ENCODE assay signal across 9 cellular contexts in genomic region chr12:47754881-47755280, GRCh38. TPM values are rescaled to one million over a fixed set of nuclear protein-coding genes. Genes with fewer than 3 reads are reported as not detected.
DNase-seq lines count a peak whose midpoint lies in the region; ATAC-seq and TF ChIP-seq lines count a peak whose summit lies in the region.
"Had no signal": no experiment of that assay in that cellular context is flagged by ENCODE, and none has a peak within 500 bp of the region (broad histone marks: within the 10 kb centered on the region; RNA-seq: fewer than 3 reads in every experiment).

No MANE protein-coding gene starts in this region.

- WGBS in heart right ventricle, 2 donors: 56 to 59% methylated on average over 3 of the region's 3 CpGs
- WGBS in upper lobe of left lung, 2 donors: 42 to 67% methylated on average over 2 to 3 of the region's 3 CpGs

- H3K9me3 ChIP-seq in heart right ventricle (no peaks in the 10 kb centered on the region), upper lobe of left lung (no peaks in the 10 kb centered on the region)

- no peak for DNase-seq in activated CD4-positive, alpha-beta T cell treated with anti-CD3 and anti-CD28 coated beads for 36 hours
- no peak for DNase-seq in activated CD4-positive, alpha-beta T cell treated with anti-CD3 and anti-CD28 coated beads, Interleukin-2, amount 10 ng/mL, durations not matched to agents 7 days and 5 days
- DNase-seq in LoVo (ENCODE audit: low spot score) (peak; percentile 60), heart right ventricle (peak in 1 of 2 donors; percentile 50), upper lobe of left lung (peak in 1 of 2 donors; percentile 90), NCI-H187 (lab: John Stamatoyannopoulos, UW) (no peak), activated T-cell treated with anti-CD3 and anti-CD28 coated beads for 4 hours (no peak), NOMO-1 treated with DMSO at 0.1 percent for 48 hours (lab: John Stamatoyannopoulos, UW; ENCODE audit: unreplicated experiment) (no peak)
- DNase-seq: SHP77 treated with DMSO at 0.1 percent for 48 hours had no signal

- peaks cover 45% of the 10 kb centered on the region for H3K4me1 Mint-ChIP-seq in activated CD4-positive, alpha-beta T cell treated with anti-CD3 and anti-CD28 coated beads for 36 hours
- peaks cover 27% of the 10 kb centered on the region for H3K4me1 Mint-ChIP-seq in activated CD4-positive, alpha-beta T cell treated with anti-CD3 and anti-CD28 coated beads, Interleukin-2, amount 10 ng/mL, durations not matched to agents 7 days and 5 days

- H3K9me3 Mint-ChIP-seq in activated CD4-positive, alpha-beta T cell treated with anti-CD3 and anti-CD28 coated beads for 36 hours (ENCODE audit: low read depth): no peaks in the 10 kb centered on the region
- no peaks in the 10 kb centered on the region for H3K9me3 Mint-ChIP-seq in activated CD4-positive, alpha-beta T cell treated with anti-CD3 and anti-CD28 coated beads, Interleukin-2, amount 10 ng/mL, durations not matched to agents 7 days and 5 days

- TF ChIP-seq CTCF in heart right ventricle (IDR thresholded peaks at IDR 0.05) (no peak), upper lobe of left lung (IDR thresholded peaks at IDR 0.05) (no peak)

- no peak overlapping the region for H3K4me3 Mint-ChIP-seq in activated CD4-positive, alpha-beta T cell treated with anti-CD3 and anti-CD28 coated beads for 36 hours
- H3K4me3 Mint-ChIP-seq in activated CD4-positive, alpha-beta T cell treated with anti-CD3 and anti-CD28 coated beads, Interleukin-2, amount 10 ng/mL, durations not matched to agents 7 days and 5 days: no peak overlapping the region

- POLR2A ChIA-PET in activated CD4-positive, alpha-beta T cell treated with anti-CD3 and anti-CD28 coated beads for 36 hours (lab: Charles Lee): interaction anchor here (0.9 kb wide), 1 partner anchor 12 kb away, joined by 5 read pairs; no protein-coding TSS in a partner anchor
- POLR2A ChIA-PET in activated CD4-positive, alpha-beta T cell treated with anti-CD3 and anti-CD28 coated beads, Interleukin-2, amount 10 ng/mL, durations not matched to agents 7 days and 5 days (lab: Charles Lee): no interaction called here

- H3K36me3 ChIP-seq in heart right ventricle (peaks cover 0 to 28% (median 0%) of the 10 kb centered on the region in 9 donors), upper lobe of left lung (peaks cover 0 to 17% (median 6%) of the 10 kb centered on the region in 4 donors)

- H3K4me1 ChIP-seq in heart right ventricle (peaks cover 37 to 89% (median 71%) of the 10 kb centered on the region in 9 donors), upper lobe of left lung (peaks cover 66 to 79% (median 70%) of the 10 kb centered on the region in 4 donors)

- H3K27ac ChIP-seq in heart right ventricle (peak overlapping the region; percentile 71 to 91 (median 86)), upper lobe of left lung (peak overlapping the region; percentile 66 to 90 (median 80))

- H3K4me3 ChIP-seq in heart right ventricle (peak overlapping the region in 4 of 10 donors; percentile 26 to 71 (median 52)), upper lobe of left lung (no peak overlapping the region)

- H3K36me3 Mint-ChIP-seq in activated CD4-positive, alpha-beta T cell treated with anti-CD3 and anti-CD28 coated beads for 36 hours (ENCODE audit: low read depth): no peaks in the 10 kb centered on the region
- no peaks in the 10 kb centered on the region for H3K36me3 Mint-ChIP-seq in activated CD4-positive, alpha-beta T cell treated with anti-CD3 and anti-CD28 coated beads, Interleukin-2, amount 10 ng/mL, durations not matched to agents 7 days and 5 days (ENCODE audit: low read depth)

- intact Hi-C loops in activated CD4-positive, alpha-beta T cell treated with anti-CD3 and anti-CD28 coated beads for 36 hours (cut with DNase I, micrococcal nuclease): loop anchor here in 1 of 2 experiments (10.0 kb wide), 1 partner anchor 210 kb away; the partner anchor contains the start of gene TMEM106C
- intact Hi-C loops in heart right ventricle (cut with DNase I): loop anchor here in 1 of 10 donors (10.0 kb wide), 1 partner anchor 790 kb away; no protein-coding TSS in a partner anchor

- peak overlapping the region; percentile 15 for H3K27ac Mint-ChIP-seq in activated CD4-positive, alpha-beta T cell treated with anti-CD3 and anti-CD28 coated beads for 36 hours
- H3K27ac Mint-ChIP-seq in activated CD4-positive, alpha-beta T cell treated with anti-CD3 and anti-CD28 coated beads, Interleukin-2, amount 10 ng/mL, durations not matched to agents 7 days and 5 days: no peak overlapping the region

- CTCF ChIA-PET in activated CD4-positive, alpha-beta T cell treated with anti-CD3 and anti-CD28 coated beads for 36 hours (lab: Charles Lee): interaction anchor here (0.5 to 10.3 kb wide), 17 partner anchors 13 to 400 kb away, joined by 3 to 218 read pairs (median 5); partner anchors contain the start of genes ENDOU, RPAP3 and SLC48A1
- CTCF ChIA-PET in activated CD4-positive, alpha-beta T cell treated with anti-CD3 and anti-CD28 coated beads, Interleukin-2, amount 10 ng/mL, durations not matched to agents 7 days and 5 days (lab: Charles Lee): interaction anchor here (0.6 to 10.5 kb wide), 14 partner anchors 10 to 330 kb away, joined by 3 to 162 read pairs (median 5); partner anchors contain the start of gene RPAP3

- no peak for ATAC-seq in activated CD4-positive, alpha-beta T cell treated with anti-CD3 and anti-CD28 coated beads for 36 hours
- ATAC-seq in heart right ventricle (peak in 3 of 8 donors; percentile 7 to 32 (median 18)), upper lobe of left lung (ENCODE audit: low FRiP score in 2 of 2) (peak in 1 of 2 donors; percentile 70)

- TF ChIP-seq POLR2A in upper lobe of left lung (IDR thresholded peaks at IDR 0.05): peak in 1 of 4 donors; percentile 23

- H3K27me3 Mint-ChIP-seq in activated CD4-positive, alpha-beta T cell treated with anti-CD3 and anti-CD28 coated beads for 36 hours: no peaks in the 10 kb centered on the region
- no peaks in the 10 kb centered on the region for H3K27me3 Mint-ChIP-seq in activated CD4-positive, alpha-beta T cell treated with anti-CD3 and anti-CD28 coated beads, Interleukin-2, amount 10 ng/mL, durations not matched to agents 7 days and 5 days

- H3K27me3 ChIP-seq in heart right ventricle (no peaks in the 10 kb centered on the region), upper lobe of left lung (no peaks in the 10 kb centered on the region)

- TF ChIP-seq EP300 in upper lobe of left lung (IDR thresholded peaks at IDR 0.05): peak in 1 of 4 donors; percentile 15

RNA-seq across cellular contexts. Expression of gene RAPGEF3, which starts 3.8 kb away (rescaled TPM):
- total RNA-seq in activated CD4-positive, alpha-beta T cell treated with anti-CD3 and anti-CD28 coated beads for 36 hours: under 1 TPM; 0.43 to 0.83 TPM
- total RNA-seq in activated CD4-positive, alpha-beta T cell treated with anti-CD3 and anti-CD28 coated beads, Interleukin-2, amount 10 ng/mL, durations not matched to agents 7 days and 5 days: under 1 TPM in 1 of 2 experiments, not detected in 1; 0.15 TPM
- total RNA-seq in heart right ventricle (10 to 100 TPM in 9 of 10 donors, 1 to 10 TPM in 1; 9.5 to 54.9 (median 19.8) TPM), upper lobe of left lung (10 to 100 TPM; 19.0 to 94.0 (median 52.1) TPM)
- 100 to 1,000 TPM in 1 of 2 donors, 10 to 100 TPM in 1; 22.4 to 173 TPM for polyA plus RNA-seq in heart right ventricle

RNA-seq across cellular contexts. Expression of gene SLC48A1, which starts 18.2 kb away (rescaled TPM):
- total RNA-seq in activated CD4-positive, alpha-beta T cell treated with anti-CD3 and anti-CD28 coated beads for 36 hours: 1 to 10 TPM; 5.9 to 8.5 TPM
- total RNA-seq in activated CD4-positive, alpha-beta T cell treated with anti-CD3 and anti-CD28 coated beads, Interleukin-2, amount 10 ng/mL, durations not matched to agents 7 days and 5 days: 1 to 10 TPM; 7.9 to 9.1 TPM
- total RNA-seq in heart right ventricle (10 to 100 TPM; 18.6 to 31.9 (median 22.1) TPM), upper lobe of left lung (10 to 100 TPM; 26.5 to 36.5 (median 33.9) TPM)
- polyA plus RNA-seq in heart right ventricle: 10 to 100 TPM; 12.6 to 26.2 TPM

RNA-seq across cellular contexts. Expression of gene ENDOU, which starts 29.6 kb away (rescaled TPM):
- total RNA-seq in activated CD4-positive, alpha-beta T cell treated with anti-CD3 and anti-CD28 coated beads for 36 hours: not detected
- not detected for total RNA-seq in activated CD4-positive, alpha-beta T cell treated with anti-CD3 and anti-CD28 coated beads, Interleukin-2, amount 10 ng/mL, durations not matched to agents 7 days and 5 days
- total RNA-seq in heart right ventricle (under 1 TPM in 9 of 10 donors, not detected in 1; 0.11 to 0.56 (median 0.31) TPM), upper lobe of left lung (1 to 10 TPM in 2 of 6 donors, under 1 TPM in 2, not detected in 2; 0.14 to 2.1 (median 0.83) TPM)
- under 1 TPM; 0.26 to 0.29 TPM for polyA plus RNA-seq in heart right ventricle

RNA-seq across cellular contexts. Expression of gene RPAP3, which starts 49.1 kb away (rescaled TPM):
- total RNA-seq in activated CD4-positive, alpha-beta T cell treated with anti-CD3 and anti-CD28 coated beads for 36 hours: 10 to 100 TPM; 55.3 to 62.8 TPM
- total RNA-seq in activated CD4-positive, alpha-beta T cell treated with anti-CD3 and anti-CD28 coated beads, Interleukin-2, amount 10 ng/mL, durations not matched to agents 7 days and 5 days: 10 to 100 TPM; 40.3 to 42.9 TPM
- total RNA-seq in heart right ventricle (10 to 100 TPM; 18.6 to 28.0 (median 21.8) TPM), upper lobe of left lung (10 to 100 TPM in 5 of 6 donors, 1 to 10 TPM in 1; 6.5 to 28.0 (median 16.4) TPM)
- 10 to 100 TPM in 1 of 2 donors, 1 to 10 TPM in 1; 4.8 to 10.1 TPM for polyA plus RNA-seq in heart right ventricle

Comparison
In these comparisons a context has a peak if more than half of its experiments do, and no peak if none do; other contexts are left out.
1. RNA of gene RAPGEF3, which starts 3.8 kb away (total RNA-seq): 19.0 to 94.0 TPM in upper lobe of left lung and 9.5 to 54.9 TPM in heart right ventricle; 0.43 to 0.83 TPM in activated CD4-positive, alpha-beta T cell treated with anti-CD3 and anti-CD28 coated beads for 36 hours and 0.15 TPM in activated CD4-positive, alpha-beta T cell treated with anti-CD3 and anti-CD28 coated beads, Interleukin-2, amount 10 ng/mL, durations not matched to agents 7 days and 5 days; every median in the first group is over 4 times any median in the second.